In the genomic region with DNA sequence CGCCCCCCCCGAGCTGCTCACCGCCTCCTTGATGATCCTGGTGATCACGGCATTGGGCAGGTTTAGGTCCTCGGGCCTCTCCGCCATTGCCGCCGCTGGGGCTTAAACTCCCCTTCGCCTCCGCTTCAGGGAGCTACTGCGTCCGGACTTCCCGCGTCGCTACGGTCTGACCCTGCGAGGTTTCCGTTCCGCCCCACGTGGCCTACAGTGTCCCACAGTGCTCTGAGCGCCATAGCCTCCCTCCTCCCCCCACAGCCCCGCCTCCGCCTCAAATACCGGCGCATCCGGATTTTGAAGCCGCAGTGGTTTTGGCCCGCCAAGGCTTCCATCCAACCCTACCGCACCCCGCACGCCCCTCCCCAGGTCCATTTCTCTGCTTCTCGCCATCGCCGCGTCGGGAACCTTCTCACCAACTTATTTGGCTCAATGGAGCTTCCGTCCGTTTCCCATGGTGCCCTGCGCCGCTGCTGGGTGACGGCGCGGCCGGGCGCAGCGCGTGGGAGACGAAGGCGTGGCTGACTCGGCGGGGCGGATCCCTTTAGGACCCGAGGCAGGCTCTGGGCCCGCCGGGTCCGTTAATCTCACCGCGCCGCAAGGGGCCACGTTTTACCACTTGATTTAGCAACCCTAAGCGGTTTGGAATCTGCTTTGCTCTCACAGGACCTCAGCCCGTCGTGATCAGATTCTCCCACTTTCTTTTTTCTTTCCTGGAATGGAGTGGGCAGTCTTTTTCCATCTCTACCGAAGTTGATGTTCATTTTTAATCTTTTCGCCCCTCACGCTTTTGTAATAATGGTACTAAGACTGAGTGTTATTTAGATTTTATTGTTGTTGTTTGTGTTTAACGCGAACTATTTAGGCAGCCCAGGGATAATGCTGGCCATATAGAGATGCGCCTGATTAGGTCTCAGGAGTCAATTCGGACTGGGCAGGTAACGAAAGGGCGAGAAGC, we compare ENCODE assay signal across 1 cellular context.
A peak's percentile ranks its signal among the peaks of the same experiment; 100 is the strongest.
TF ChIP-seq lines count a peak whose summit lies in the region.

C9orf43 (plus strand) TSS at position 541 of the 952 bp plus-strand sequence. CDS start 2,747 bp downstream, outside the sequence.
POLE3 (minus strand) TSS at position 469 of the 952 bp plus-strand sequence; CDS start at position 87, 382 bp downstream.

TF ChIP-seq in HepG2, 621 proteins besides CTCF, POLR2A, EP300 and RAD21 (continued from another document and continues in another):
- TF ChIP-seq, protein P1, sequence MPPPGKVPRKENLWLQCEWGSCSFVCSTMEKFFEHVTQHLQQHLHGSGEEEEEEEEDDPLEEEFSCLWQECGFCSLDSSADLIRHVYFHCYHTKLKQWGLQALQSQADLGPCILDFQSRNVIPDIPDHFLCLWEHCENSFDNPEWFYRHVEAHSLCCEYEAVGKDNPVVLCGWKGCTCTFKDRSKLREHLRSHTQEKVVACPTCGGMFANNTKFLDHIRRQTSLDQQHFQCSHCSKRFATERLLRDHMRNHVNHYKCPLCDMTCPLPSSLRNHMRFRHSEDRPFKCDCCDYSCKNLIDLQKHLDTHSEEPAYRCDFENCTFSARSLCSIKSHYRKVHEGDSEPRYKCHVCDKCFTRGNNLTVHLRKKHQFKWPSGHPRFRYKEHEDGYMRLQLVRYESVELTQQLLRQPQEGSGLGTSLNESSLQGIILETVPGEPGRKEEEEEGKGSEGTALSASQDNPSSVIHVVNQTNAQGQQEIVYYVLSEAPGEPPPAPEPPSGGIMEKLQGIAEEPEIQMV (CRISPR knock-in tag; IDR thresholded peaks at IDR 0.05; ENCODE audit: low read depth), result peak; percentile 67; the same call in 1 of the 2 replicates
- TF ChIP-seq SNAI1 (CRISPR knock-in tag; IDR thresholded peaks at IDR 0.05; ENCODE audit: borderline replicate concordance), result peak; percentile 70; the same call in 1 of the 2 replicates
- TF ChIP-seq ZNF264 (CRISPR knock-in tag; IDR thresholded peaks at IDR 0.05), result peak; percentile 76
- peak; percentile 70 for TF ChIP-seq AGO2 (optimal IDR thresholded peaks at IDR 0.05; ENCODE audit: low read depth, low read length)
- TF ChIP-seq GTF2F1 (IDR thresholded peaks at IDR 0.05; ENCODE audit: low read length), result no peak
- peak; percentile 76 for TF ChIP-seq ARHGAP35 (CRISPR knock-in tag; IDR thresholded peaks at IDR 0.05; ENCODE audit: borderline replicate concordance)
- TF ChIP-seq, protein P2, sequence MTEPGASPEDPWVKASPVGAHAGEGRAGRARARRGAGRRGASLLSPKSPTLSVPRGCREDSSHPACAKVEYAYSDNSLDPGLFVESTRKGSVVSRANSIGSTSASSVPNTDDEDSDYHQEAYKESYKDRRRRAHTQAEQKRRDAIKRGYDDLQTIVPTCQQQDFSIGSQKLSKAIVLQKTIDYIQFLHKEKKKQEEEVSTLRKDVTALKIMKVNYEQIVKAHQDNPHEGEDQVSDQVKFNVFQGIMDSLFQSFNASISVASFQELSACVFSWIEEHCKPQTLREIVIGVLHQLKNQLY (CRISPR knock-in tag; IDR thresholded peaks at IDR 0.05), result peak; percentile 56
- no peak for TF ChIP-seq ZFP82 (CRISPR knock-in tag; IDR thresholded peaks at IDR 0.05; ENCODE audit: borderline replicate concordance)
- TF ChIP-seq SMYD3 (CRISPR knock-in tag; IDR thresholded peaks at IDR 0.05), result peak; percentile 72
- TF ChIP-seq SIN3B (IDR thresholded peaks at IDR 0.05; ENCODE audit: low read length), result peak; percentile 85
- TF ChIP-seq, protein P3, sequence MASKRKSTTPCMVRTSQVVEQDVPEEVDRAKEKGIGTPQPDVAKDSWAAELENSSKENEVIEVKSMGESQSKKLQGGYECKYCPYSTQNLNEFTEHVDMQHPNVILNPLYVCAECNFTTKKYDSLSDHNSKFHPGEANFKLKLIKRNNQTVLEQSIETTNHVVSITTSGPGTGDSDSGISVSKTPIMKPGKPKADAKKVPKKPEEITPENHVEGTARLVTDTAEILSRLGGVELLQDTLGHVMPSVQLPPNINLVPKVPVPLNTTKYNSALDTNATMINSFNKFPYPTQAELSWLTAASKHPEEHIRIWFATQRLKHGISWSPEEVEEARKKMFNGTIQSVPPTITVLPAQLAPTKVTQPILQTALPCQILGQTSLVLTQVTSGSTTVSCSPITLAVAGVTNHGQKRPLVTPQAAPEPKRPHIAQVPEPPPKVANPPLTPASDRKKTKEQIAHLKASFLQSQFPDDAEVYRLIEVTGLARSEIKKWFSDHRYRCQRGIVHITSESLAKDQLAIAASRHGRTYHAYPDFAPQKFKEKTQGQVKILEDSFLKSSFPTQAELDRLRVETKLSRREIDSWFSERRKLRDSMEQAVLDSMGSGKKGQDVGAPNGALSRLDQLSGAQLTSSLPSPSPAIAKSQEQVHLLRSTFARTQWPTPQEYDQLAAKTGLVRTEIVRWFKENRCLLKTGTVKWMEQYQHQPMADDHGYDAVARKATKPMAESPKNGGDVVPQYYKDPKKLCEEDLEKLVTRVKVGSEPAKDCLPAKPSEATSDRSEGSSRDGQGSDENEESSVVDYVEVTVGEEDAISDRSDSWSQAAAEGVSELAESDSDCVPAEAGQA (IDR thresholded peaks at IDR 0.05; ENCODE audit: low read depth), result peak; percentile 75; the same call in 1 of the 2 replicates
- TF ChIP-seq, protein P3 (CRISPR knock-in tag; IDR thresholded peaks at IDR 0.05; ENCODE audit: borderline replicate concordance), result no peak
- no peak for TF ChIP-seq ZNF761 (CRISPR knock-in tag; conservative IDR thresholded peaks at IDR 0.05)
- peak; percentile 70; the same call in 1 of the 2 replicates for TF ChIP-seq MTF2 (CRISPR knock-in tag; IDR thresholded peaks at IDR 0.05; ENCODE audit: borderline replicate concordance)
- no peak for TF ChIP-seq TBP (CRISPR knock-in tag; IDR thresholded peaks at IDR 0.05)
- TF ChIP-seq ZNF431 (CRISPR knock-in tag; IDR thresholded peaks at IDR 0.05; ENCODE audit: borderline replicate concordance, low read depth), result 0 out of 2 replicates have a peak, but pooled peaks have one; percentile 57
- TF ChIP-seq ZSCAN5A (CRISPR knock-in tag; IDR thresholded peaks at IDR 0.05; ENCODE audit: borderline replicate concordance), result peak; percentile 88
- TF ChIP-seq TGIF2 (CRISPR knock-in tag; IDR thresholded peaks at IDR 0.05), result peak; percentile 73
- peak; percentile 94 for TF ChIP-seq REPIN1 (CRISPR knock-in tag; IDR thresholded peaks at IDR 0.05; ENCODE audit: borderline replicate concordance, low read depth)
- peak; percentile 96; the same call in 1 of the 2 replicates for TF ChIP-seq CENPBD1 (CRISPR knock-in tag; IDR thresholded peaks at IDR 0.05; ENCODE audit: borderline replicate concordance, low read depth)
- no peak for TF ChIP-seq SMARCC2 (IDR thresholded peaks at IDR 0.05)
- peak; percentile 93 for TF ChIP-seq NR2C2 (CRISPR knock-in tag; IDR thresholded peaks at IDR 0.05; ENCODE audit: borderline replicate concordance)
- TF ChIP-seq NRL (CRISPR knock-in tag; IDR thresholded peaks at IDR 0.05; ENCODE audit: borderline replicate concordance), result peak; percentile 86; the same call in 1 of the 2 replicates
- TF ChIP-seq SIX1 (CRISPR knock-in tag; IDR thresholded peaks at IDR 0.05; ENCODE audit: borderline replicate concordance), result peak; percentile 54; the same call in 1 of the 2 replicates
- TF ChIP-seq ZNF775 (CRISPR knock-in tag; IDR thresholded peaks at IDR 0.05; ENCODE audit: borderline replicate concordance), result peak; percentile 68; the same call in 1 of the 2 replicates
- TF ChIP-seq TARDBP (CRISPR knock-in tag; IDR thresholded peaks at IDR 0.05), result peak; percentile 96
- TF ChIP-seq ZBTB38 (CRISPR knock-in tag; IDR thresholded peaks at IDR 0.05), result peak; percentile 76; the same call in 1 of the 2 replicates
- 0 out of 2 replicates have a peak, but pooled peaks have one; percentile 34 for TF ChIP-seq SOX13 (IDR thresholded peaks at IDR 0.05)
- peak in 1 of 2 experiments; percentile 24; a peak in 2 of 4 replicates for TF ChIP-seq SOX13 (CRISPR knock-in tag; conservative IDR thresholded peaks at IDR 0.05 in 1 of 2, IDR thresholded peaks at IDR 0.05 in 1 of 2)
- TF ChIP-seq ZNF737 (CRISPR knock-in tag; IDR thresholded peaks at IDR 0.05; ENCODE audit: borderline replicate concordance), result no peak
- no peak for TF ChIP-seq KAT2B (IDR thresholded peaks at IDR 0.05; ENCODE audit: borderline replicate concordance, low read depth, low read length)
- TF ChIP-seq, protein P4, sequence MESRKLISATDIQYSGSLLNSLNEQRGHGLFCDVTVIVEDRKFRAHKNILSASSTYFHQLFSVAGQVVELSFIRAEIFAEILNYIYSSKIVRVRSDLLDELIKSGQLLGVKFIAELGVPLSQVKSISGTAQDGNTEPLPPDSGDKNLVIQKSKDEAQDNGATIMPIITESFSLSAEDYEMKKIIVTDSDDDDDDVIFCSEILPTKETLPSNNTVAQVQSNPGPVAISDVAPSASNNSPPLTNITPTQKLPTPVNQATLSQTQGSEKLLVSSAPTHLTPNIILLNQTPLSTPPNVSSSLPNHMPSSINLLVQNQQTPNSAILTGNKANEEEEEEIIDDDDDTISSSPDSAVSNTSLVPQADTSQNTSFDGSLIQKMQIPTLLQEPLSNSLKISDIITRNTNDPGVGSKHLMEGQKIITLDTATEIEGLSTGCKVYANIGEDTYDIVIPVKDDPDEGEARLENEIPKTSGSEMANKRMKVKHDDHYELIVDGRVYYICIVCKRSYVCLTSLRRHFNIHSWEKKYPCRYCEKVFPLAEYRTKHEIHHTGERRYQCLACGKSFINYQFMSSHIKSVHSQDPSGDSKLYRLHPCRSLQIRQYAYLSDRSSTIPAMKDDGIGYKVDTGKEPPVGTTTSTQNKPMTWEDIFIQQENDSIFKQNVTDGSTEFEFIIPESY (CRISPR knock-in tag; IDR thresholded peaks at IDR 0.05), result 0 out of 2 replicates have a peak, but pooled peaks have one; percentile 27
- TF ChIP-seq ESRRA (CRISPR knock-in tag; IDR thresholded peaks at IDR 0.05; ENCODE audit: low read depth), result peak; percentile 70
- TF ChIP-seq ZNF792 (CRISPR knock-in tag; IDR thresholded peaks at IDR 0.05), result peak; percentile 80
- no peak for TF ChIP-seq NR2F6 (IDR thresholded peaks at IDR 0.05)
- TF ChIP-seq NR2F6 (CRISPR knock-in tag; IDR thresholded peaks at IDR 0.05), result peak; percentile 50; the same call in 1 of the 2 replicates
- TF ChIP-seq ZNF383 (CRISPR knock-in tag; IDR thresholded peaks at IDR 0.05; ENCODE audit: borderline replicate concordance), result 0 out of 2 replicates have a peak, but pooled peaks have one; percentile 77
- TF ChIP-seq KLF6 (CRISPR knock-in tag; IDR thresholded peaks at IDR 0.05), result peak; percentile 94
- no peak for TF ChIP-seq XBP1 (CRISPR knock-in tag; IDR thresholded peaks at IDR 0.05)
- TF ChIP-seq HNF4G (IDR thresholded peaks at IDR 0.05; ENCODE audit: borderline replicate concordance, low read depth, low read length), result no peak
- no peak for TF ChIP-seq HNF4G (CRISPR knock-in tag; IDR thresholded peaks at IDR 0.05; ENCODE audit: borderline replicate concordance, low read depth)
- peak; percentile 96 for TF ChIP-seq ARID4A (CRISPR knock-in tag; IDR thresholded peaks at IDR 0.05; ENCODE audit: borderline replicate concordance)
- peak; percentile 40; the same call in 1 of the 2 replicates for TF ChIP-seq SIX4 (CRISPR knock-in tag; IDR thresholded peaks at IDR 0.05)
- TF ChIP-seq HMG20A (CRISPR knock-in tag; IDR thresholded peaks at IDR 0.05; ENCODE audit: borderline replicate concordance), result no peak
